Comparison of ENCODE assay signal across 8 cellular contexts in genomic region chr3:197626404-197627159, GRCh38.
DNase-seq lines count a peak whose midpoint lies in the region; ATAC-seq and TF ChIP-seq lines count a peak whose summit lies in the region.
"Not testable (repeated sequence)": the region's sequence is repeated elsewhere in the genome, so short reads cannot be mapped to it uniquely, and the experiment has no call there.

No MANE protein-coding gene starts in this region.

- not testable (repeated sequence) for H3K27me3 Mint-ChIP-seq in activated CD8-positive, alpha-beta T cell treated with anti-CD3 and anti-CD28 coated beads for 36 hours; neural progenitor cell (ENCODE audit: insufficient read depth, low read depth)

- peak overlapping the region; percentile 62 for H3K4me2 ChIP-seq in KMS-11
- not testable (repeated sequence) for H3K4me2 ChIP-seq in neural progenitor cell

- not testable (repeated sequence) for TF ChIP-seq POLR2A in transverse colon (IDR thresholded peaks at IDR 0.05)

- in situ Hi-C loops in HAP-1 (cut with MboI; ENCODE audit: low sequenced_read_pairs); transverse colon (cut with MboI; ENCODE audit: low pct_ligation_motif_present in 1 of 4, low pct_unique_long_range_greater_than_20kb in 1 of 4, low sequenced_read_pairs in 3 of 4): not testable (repeated sequence)

- H2AFZ ChIP-seq in KMS-11 (ENCODE audit: low read depth); neural progenitor cell (replicated peaks): not testable (repeated sequence)

- H3K36me3 ChIP-seq in ES-I3 (ENCODE audit: insufficient read depth, low read length); HAP-1 (replicated peaks); KMS-11 (ENCODE audit: insufficient read depth); iPS DF 6.9 (ENCODE audit: control insufficient read depth, insufficient read depth, low read length); neural progenitor cell; transverse colon: not testable (repeated sequence)

- H3K4me1 ChIP-seq in ES-I3 (ENCODE audit: insufficient read depth, low read length); HAP-1; KMS-11 (ENCODE audit: low read depth, poor library complexity, severe bottlenecking); iPS DF 6.9 (ENCODE audit: control insufficient read depth, insufficient read depth, low read length); neural progenitor cell; transverse colon: not testable (repeated sequence)

- POLR2A ChIA-PET in activated CD8-positive, alpha-beta T cell treated with anti-CD3 and anti-CD28 coated beads for 36 hours (lab: Charles Lee): not testable (repeated sequence)

- CTCF ChIA-PET in activated CD8-positive, alpha-beta T cell treated with anti-CD3 and anti-CD28 coated beads for 36 hours (lab: Charles Lee): not testable (repeated sequence)

- peak; percentile 35 for ATAC-seq in activated CD8-positive, alpha-beta T cell treated with anti-CD3 and anti-CD28 coated beads for 36 hours

- intact Hi-C loops in activated CD8-positive, alpha-beta T cell treated with anti-CD3 and anti-CD28 coated beads for 36 hours (cut with micrococcal nuclease); transverse colon (cut with DNase I; ENCODE audit: low total_unique reads): not testable (repeated sequence)

- not testable (repeated sequence) for H3K9me3 ChIP-seq in ES-I3 (ENCODE audit: control insufficient read depth, insufficient read depth, low read length); HAP-1; iPS DF 6.9 (ENCODE audit: control insufficient read depth, insufficient read depth, low read length); neural progenitor cell (ENCODE audit: low read depth); transverse colon

- not testable (repeated sequence) for TF ChIP-seq EP300 in transverse colon (IDR thresholded peaks at IDR 0.05; ENCODE audit: low read depth)

- peak overlapping the region; percentile 30; the same call in 1 of the 2 replicates for H3K9ac ChIP-seq in ES-I3 (ENCODE audit: low read depth, low read length)
- not testable (repeated sequence) for H3K9ac ChIP-seq in KMS-11, neural progenitor cell

- H3K79me2 ChIP-seq in KMS-11 (ENCODE audit: insufficient read depth, low read depth) (peaks cover 11% of the 10 kb centered on the region; the same call in 1 of the 2 replicates), neural progenitor cell (ENCODE audit: low read depth) (peaks cover 17% of the 10 kb centered on the region)

- WGBS in iPS DF 6.9 (ENCODE audit: insufficient coverage, insufficient read length): no CpG with 5 or more reads among the region's 18 CpGs
- WGBS in transverse colon (ENCODE audit: low coverage in 1 of 2), 2 donors: 29% methylated on average over 1 of the region's 18 CpGs; no CpG with 5 or more reads in 1 of the 2 donors

- H3K4me1 Mint-ChIP-seq in activated CD8-positive, alpha-beta T cell treated with anti-CD3 and anti-CD28 coated beads for 36 hours (ENCODE audit: low read depth); neural progenitor cell: not testable (repeated sequence)

- H3K9me3 Mint-ChIP-seq in activated CD8-positive, alpha-beta T cell treated with anti-CD3 and anti-CD28 coated beads for 36 hours; neural progenitor cell: not testable (repeated sequence)

- H3F3A ChIP-seq in neural progenitor cell (ENCODE audit: low read depth): not testable (repeated sequence)

- H3K27me3 ChIP-seq in HAP-1 (ENCODE audit: low read depth); KMS-11 (ENCODE audit: insufficient read depth, low read depth); iPS DF 6.9 (ENCODE audit: control insufficient read depth, insufficient read depth, low read length); neural progenitor cell; transverse colon: not testable (repeated sequence)

- H3K27ac Mint-ChIP-seq in activated CD8-positive, alpha-beta T cell treated with anti-CD3 and anti-CD28 coated beads for 36 hours: peak overlapping the region; percentile 77
- not testable (repeated sequence) for H3K27ac Mint-ChIP-seq in neural progenitor cell

- H4K20me1 ChIP-seq in KMS-11 (ENCODE audit: insufficient read depth); neural progenitor cell (ENCODE audit: low read depth): not testable (repeated sequence)

- TF ChIP-seq CTCF in KMS-11 (conservative IDR thresholded peaks at IDR 0.05; ENCODE audit: low read depth, low read length); activated CD8-positive, alpha-beta T cell treated with anti-CD3 and anti-CD28 coated beads for 36 hours (IDR thresholded peaks at IDR 0.05); coronary artery (IDR thresholded peaks at IDR 0.05); neural progenitor cell (IDR thresholded peaks at IDR 0.05); transverse colon (IDR thresholded peaks at IDR 0.05): not testable (repeated sequence)

- H3K36me3 Mint-ChIP-seq in activated CD8-positive, alpha-beta T cell treated with anti-CD3 and anti-CD28 coated beads for 36 hours (ENCODE audit: low read depth); neural progenitor cell: not testable (repeated sequence)

- DNase-seq in HAP-1 (ENCODE audit: low spot score in 2 of 2); activated CD8-positive, alpha-beta T cell treated with anti-CD3 and anti-CD28 coated beads for 36 hours; coronary artery (ENCODE audit: low spot score); iPS DF 6.9 (ENCODE audit: low read depth, low spot score); neural progenitor cell (ENCODE audit: low spot score); transverse colon: not testable (repeated sequence)

- H3K27ac ChIP-seq in KMS-11; iPS DF 6.9 (ENCODE audit: low read length); neural progenitor cell: not testable (repeated sequence)
- H3K27ac ChIP-seq in coronary artery: peak overlapping the region in 1 of 2 donors; percentile 22
- H3K27ac ChIP-seq in transverse colon: peak overlapping the region; percentile 30 to 98 (median 94)

- peak overlapping the region; percentile 83 for H3K4me3 Mint-ChIP-seq in activated CD8-positive, alpha-beta T cell treated with anti-CD3 and anti-CD28 coated beads for 36 hours
- peak overlapping the region; percentile 87 for H3K4me3 Mint-ChIP-seq in neural progenitor cell

- H3K4me3 ChIP-seq in HAP-1 (peak overlapping the region; percentile 42), coronary artery (peak overlapping the region; percentile 76), iPS DF 6.9 (ENCODE audit: low read length) (peak overlapping the region; percentile 63; the same call in 1 of the 2 replicates), neural progenitor cell (peak overlapping the region; percentile 37), transverse colon (peak overlapping the region in 3 of 4 donors; percentile 61 to 96 (median 73))
- not testable (repeated sequence) for H3K4me3 ChIP-seq in KMS-11 (IDR thresholded peaks at IDR 0.05; ENCODE audit: insufficient read depth, low read depth, low read length)
